ENCODE assay signal across 14 cellular contexts in the genomic region with DNA sequence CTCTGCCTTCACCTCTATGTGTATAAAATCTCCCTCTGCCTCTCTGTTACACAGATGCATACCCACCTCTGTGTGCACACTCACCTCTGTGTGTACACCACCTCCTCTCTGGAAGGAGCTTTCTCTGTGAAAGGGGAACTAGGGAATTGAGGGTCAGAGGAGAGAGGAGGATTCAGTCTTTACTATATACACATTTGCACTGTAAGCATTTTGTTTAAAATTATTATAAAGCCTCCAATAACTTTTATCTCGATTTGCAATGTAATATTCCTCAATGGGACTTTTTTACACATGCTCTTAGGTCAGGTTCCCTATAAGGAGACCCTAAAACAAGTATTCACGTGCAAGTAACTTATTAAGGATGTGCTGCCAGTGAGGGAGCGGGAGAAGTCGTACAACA.
"Had no signal": no experiment of that assay in that cellular context is flagged by ENCODE, and none has a peak within 500 bp of the region (broad histone marks: within the 10 kb centered on the region; RNA-seq: fewer than 3 reads in every experiment).

No MANE protein-coding gene starts in this region.

- ATAC-seq: left colon, sciatic nerve had no signal

- DNase-seq: activated CD4-positive, alpha-beta T cell treated with anti-CD3 and anti-CD28 coated beads, Interleukin-2, amount 50 U/mL, for 1 hour; foreskin melanocyte; head of caudate nucleus; left colon; spleen; stimulated activated CD4-positive, alpha-beta T cell treated with anti-CD3 and anti-CD28 coated beads, Interleukin-1b, Interleukin-23, amount 100 ng/mL, for 48 hours had no signal

- H3K27ac Mint-ChIP-seq: nephron, type B pancreatic cell had no signal

- FAIRE-seq: colon, endothelial cell of umbilical vein had no signal

- H3K4me3 Mint-ChIP-seq: nephron, type B pancreatic cell had no signal

- H3K36me3 ChIP-seq: cardiac muscle cell, prostate gland had no signal

- H3K27ac ChIP-seq: cardiac muscle cell, prostate gland, spleen, suprapubic skin had no signal

- H3K4me3 ChIP-seq: cardiac muscle cell, prostate gland, spleen, suprapubic skin had no signal

- H3K27me3 Mint-ChIP-seq: type B pancreatic cell had no signal

- H3K27me3 ChIP-seq: cardiac muscle cell, spleen, suprapubic skin had no signal

- H3K9me3 ChIP-seq: prostate gland, spleen, suprapubic skin had no signal

- H3K4me1 ChIP-seq: prostate gland, suprapubic skin had no signal
